ENCODE assay signal across 18 cellular contexts in the genomic region with DNA sequence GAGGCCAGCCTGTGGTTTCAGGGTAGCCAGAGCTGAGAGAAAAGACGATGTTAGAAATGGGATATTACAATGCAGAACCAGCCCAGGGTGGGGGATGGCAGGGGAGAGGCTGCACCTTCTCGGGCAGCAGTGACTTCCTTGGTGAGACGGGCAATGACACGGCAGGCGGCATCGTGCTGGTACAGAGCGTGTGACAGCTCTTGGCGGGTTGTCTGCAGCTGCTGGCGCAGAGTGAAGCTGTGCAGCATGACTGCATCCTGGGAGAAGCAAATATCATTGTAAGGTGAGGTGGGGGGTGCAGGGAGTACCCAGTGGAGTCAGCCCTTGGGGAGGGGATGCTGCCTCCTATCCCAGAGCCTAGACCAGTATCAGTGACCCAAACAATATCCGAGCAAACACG. TPM values are rescaled to one million over a fixed set of nuclear protein-coding genes. Genes with fewer than 3 reads are reported as not detected.
DNase-seq lines count a peak whose midpoint lies in the region; ATAC-seq and TF ChIP-seq lines count a peak whose summit lies in the region.
"Had no signal": no experiment of that assay in that cellular context is flagged by ENCODE, and none has a peak within 500 bp of the region (broad histone marks: within the 10 kb centered on the region; RNA-seq: fewer than 3 reads in every experiment).

No MANE protein-coding gene starts in this region.

- peak overlapping the region; percentile 97 for H3K27ac Mint-ChIP-seq in activated T-cell treated with anti-CD3 and anti-CD28 coated beads, Interleukin-2, amount 50 U/mL, for 24 hours
- peak overlapping the region in 4 of 7 donors; percentile 30 to 66 (median 50) for H3K27ac Mint-ChIP-seq in CD4-positive, alpha-beta memory T cell
- peak overlapping the region; percentile 30 for H3K27ac Mint-ChIP-seq in central memory CD8-positive, alpha-beta T cell (ENCODE audit: low read depth)
- H3K27ac Mint-ChIP-seq in stimulated activated naive CD8-positive, alpha-beta T cell treated with anti-CD3 and anti-CD28 coated beads, Interleukin-15, amount 100 ng/mL, for 72 hours = peak overlapping the region; percentile 4 to 69
- H3K27ac Mint-ChIP-seq in Calu3 (ENCODE audit: unreplicated experiment) = no peak overlapping the region

- no peak for DNase-seq in activated T-cell treated with anti-CD3 and anti-CD28 coated beads, Interleukin-2, amount 50 U/mL, for 24 hours
- DNase-seq in activated T-cell treated with anti-CD3 and anti-CD28 coated beads, Interleukin-2, amount 50 U/mL, for 4 hours = no peak
- DNase-seq in CD4-positive, alpha-beta memory T cell = no peak
- no peak for DNase-seq in central memory CD8-positive, alpha-beta T cell (ENCODE audit: low spot score in 2 of 2)
- DNase-seq in stimulated activated naive CD8-positive, alpha-beta T cell treated with anti-CD3 and anti-CD28 coated beads, Interleukin-15, amount 100 ng/mL, for 72 hours = no peak
- DNase-seq in kidney tubule cell (ENCODE audit: low spot score) = no peak
- no peak for DNase-seq in Calu3
- DNase-seq: DND-41, NCI-H1105 treated with DMSO at 0.1 percent for 48 hours, NCI-H1930, NCI-H345, NCI-H524 treated with DMSO at 0.1 percent for 48 hours, PC-3, RPMI8226 had no signal

- intact Hi-C loops in CD4-positive, alpha-beta memory T cell (cut with micrococcal nuclease) = no loop called here
- intact Hi-C loops in Calu3 (cut with micrococcal nuclease; ENCODE audit: unreplicated experiment) = no loop called here

- H3K27ac ChIP-seq in CD4-positive, alpha-beta memory T cell (ENCODE audit: low read depth, low read length) = no peak overlapping the region

- BruUV-seq in Calu3 (replicated peaks; lab: Mats Ljungman, UMichigan) = no TSS peak

- no peaks in the 10 kb centered on the region for H3K27me3 Mint-ChIP-seq in activated T-cell treated with anti-CD3 and anti-CD28 coated beads, Interleukin-2, amount 50 U/mL, for 24 hours
- H3K27me3 Mint-ChIP-seq in activated T-cell treated with anti-CD3 and anti-CD28 coated beads, Interleukin-2, amount 50 U/mL, for 4 hours (ENCODE audit: low read depth) = no peaks in the 10 kb centered on the region
- H3K27me3 Mint-ChIP-seq in CD4-positive, alpha-beta memory T cell = no peaks in the 10 kb centered on the region
- H3K27me3 Mint-ChIP-seq in central memory CD8-positive, alpha-beta T cell = no peaks in the 10 kb centered on the region
- H3K27me3 Mint-ChIP-seq in stimulated activated naive CD8-positive, alpha-beta T cell treated with anti-CD3 and anti-CD28 coated beads, Interleukin-15, amount 100 ng/mL, for 72 hours = no peaks in the 10 kb centered on the region
- peaks cover 1% of the 10 kb centered on the region for H3K27me3 Mint-ChIP-seq in Calu3 (ENCODE audit: unreplicated experiment)

- no peak overlapping the region for H3K4me3 Mint-ChIP-seq in activated T-cell treated with anti-CD3 and anti-CD28 coated beads, Interleukin-2, amount 50 U/mL, for 24 hours
- H3K4me3 Mint-ChIP-seq in activated T-cell treated with anti-CD3 and anti-CD28 coated beads, Interleukin-2, amount 50 U/mL, for 4 hours = no peak overlapping the region
- H3K4me3 Mint-ChIP-seq in CD4-positive, alpha-beta memory T cell = peak overlapping the region in 2 of 8 donors; percentile 13 to 59
- H3K4me3 Mint-ChIP-seq in central memory CD8-positive, alpha-beta T cell = no peak overlapping the region
- H3K4me3 Mint-ChIP-seq in stimulated activated naive CD8-positive, alpha-beta T cell treated with anti-CD3 and anti-CD28 coated beads, Interleukin-15, amount 100 ng/mL, for 72 hours = no peak overlapping the region
- H3K4me3 Mint-ChIP-seq in Calu3 (ENCODE audit: low read depth, unreplicated experiment) = no peak overlapping the region

- no peaks in the 10 kb centered on the region for H3K9me3 ChIP-seq in CD4-positive, alpha-beta memory T cell (ENCODE audit: control insufficient read depth in 1 of 2, low read length in 2 of 2)

- H3K4me1 ChIP-seq in CD4-positive, alpha-beta memory T cell (ENCODE audit: insufficient read depth, low read length) = peaks cover 33% of the 10 kb centered on the region

- ATAC-seq in activated T-cell treated with anti-CD3 and anti-CD28 coated beads, Interleukin-2, amount 50 U/mL, for 4 hours = no peak
- ATAC-seq in central memory CD8-positive, alpha-beta T cell (replicated peaks; ENCODE audit: extremely low read depth, poor library complexity, severe bottlenecking) = no peak
- no peak for ATAC-seq in stimulated activated naive CD8-positive, alpha-beta T cell treated with anti-CD3 and anti-CD28 coated beads, Interleukin-15, amount 100 ng/mL, for 72 hours
- no peak for ATAC-seq in GM21737 (IDR thresholded peaks at IDR 0.05; ENCODE audit: unreplicated experiment)
- ATAC-seq: PC-3 had no signal

- H3K4me1 Mint-ChIP-seq in activated T-cell treated with anti-CD3 and anti-CD28 coated beads, Interleukin-2, amount 50 U/mL, for 24 hours (ENCODE audit: low read depth) = peaks cover 44% of the 10 kb centered on the region
- peaks cover 35% of the 10 kb centered on the region for H3K4me1 Mint-ChIP-seq in activated T-cell treated with anti-CD3 and anti-CD28 coated beads, Interleukin-2, amount 50 U/mL, for 4 hours (ENCODE audit: low read depth)
- H3K4me1 Mint-ChIP-seq in CD4-positive, alpha-beta memory T cell = peaks cover 17 to 44% (median 33%) of the 10 kb centered on the region in 4 donors
- peaks cover 35% of the 10 kb centered on the region for H3K4me1 Mint-ChIP-seq in central memory CD8-positive, alpha-beta T cell
- peaks cover 50% of the 10 kb centered on the region for H3K4me1 Mint-ChIP-seq in stimulated activated naive CD8-positive, alpha-beta T cell treated with anti-CD3 and anti-CD28 coated beads, Interleukin-15, amount 100 ng/mL, for 72 hours
- peaks cover 21% of the 10 kb centered on the region for H3K4me1 Mint-ChIP-seq in Calu3 (ENCODE audit: low read depth, unreplicated experiment)

- no peak for TF ChIP-seq CTCF in Calu3 (IDR thresholded peaks at IDR 0.05; ENCODE audit: unreplicated experiment)

- peaks cover 50% of the 10 kb centered on the region for H3K36me3 ChIP-seq in CD4-positive, alpha-beta memory T cell (ENCODE audit: insufficient read depth, low read length)

- H3K27me3 ChIP-seq in CD4-positive, alpha-beta memory T cell (ENCODE audit: insufficient read depth, low read length) = no peaks in the 10 kb centered on the region

- POLR2A ChIA-PET in CD4-positive, alpha-beta memory T cell (lab: Charles Lee; ENCODE audit: partially characterized antibody) = interaction anchor here (1.4 to 7.9 kb wide), 2 partner anchors 12 to 15 kb away, joined by 3 to 111 read pairs; a partner anchor contains a TSS

- CTCF ChIA-PET in CD4-positive, alpha-beta memory T cell (lab: Charles Lee; ENCODE audit: partially characterized antibody) = interaction anchor here (1.2 to 9.7 kb wide), 3 partner anchors 11 to 71 kb away, joined by 3 to 117 read pairs (median 21); a partner anchor contains a TSS
- CTCF ChIA-PET in Calu3 (lab: Charles Lee) = no interaction called here

- no peak overlapping the region for H3K4me3 ChIP-seq in CD4-positive, alpha-beta memory T cell (ENCODE audit: low read length in 2 of 2)

- H3K36me3 Mint-ChIP-seq in activated T-cell treated with anti-CD3 and anti-CD28 coated beads, Interleukin-2, amount 50 U/mL, for 24 hours (ENCODE audit: low read depth) = peaks cover 86% of the 10 kb centered on the region
- H3K36me3 Mint-ChIP-seq in activated T-cell treated with anti-CD3 and anti-CD28 coated beads, Interleukin-2, amount 50 U/mL, for 4 hours (ENCODE audit: insufficient read depth) = peaks cover 40% of the 10 kb centered on the region
- peaks cover 35 to 75% of the 10 kb centered on the region in 2 donors for H3K36me3 Mint-ChIP-seq in CD4-positive, alpha-beta memory T cell
- H3K36me3 Mint-ChIP-seq in central memory CD8-positive, alpha-beta T cell (ENCODE audit: insufficient read depth) = peaks cover 47% of the 10 kb centered on the region
- H3K36me3 Mint-ChIP-seq in Calu3 (ENCODE audit: insufficient read depth, unreplicated experiment) = peaks cover 53% of the 10 kb centered on the region

- H3K9me3 Mint-ChIP-seq in activated T-cell treated with anti-CD3 and anti-CD28 coated beads, Interleukin-2, amount 50 U/mL, for 24 hours = no peaks in the 10 kb centered on the region
- H3K9me3 Mint-ChIP-seq in activated T-cell treated with anti-CD3 and anti-CD28 coated beads, Interleukin-2, amount 50 U/mL, for 4 hours = no peaks in the 10 kb centered on the region
- no peaks in the 10 kb centered on the region for H3K9me3 Mint-ChIP-seq in CD4-positive, alpha-beta memory T cell
- H3K9me3 Mint-ChIP-seq in central memory CD8-positive, alpha-beta T cell = no peaks in the 10 kb centered on the region
- no peaks in the 10 kb centered on the region for H3K9me3 Mint-ChIP-seq in stimulated activated naive CD8-positive, alpha-beta T cell treated with anti-CD3 and anti-CD28 coated beads, Interleukin-15, amount 100 ng/mL, for 72 hours
- H3K9me3 Mint-ChIP-seq in Calu3 (ENCODE audit: low read depth, unreplicated experiment) = no peaks in the 10 kb centered on the region

RNA-seq across cellular contexts. Expression of a gene that starts 3.8 kb away (rescaled TPM):
- total RNA-seq in activated T-cell treated with anti-CD3 and anti-CD28 coated beads, Interleukin-2, amount 50 U/mL, for 4 hours = 100 to 1,000 TPM; 297 to 335 (median 311) TPM
- 10 to 100 TPM; 97.4 to 99.2 TPM for total RNA-seq in CD4-positive, alpha-beta memory T cell
- 10 to 100 TPM; 10.8 to 17.1 TPM for polyA plus RNA-seq in CD4-positive, alpha-beta memory T cell
- 128 and 129 TPM in 2 replicates for total RNA-seq in Calu3 (2022)

RNA-seq across cellular contexts. Expression of a gene that starts 11.3 kb away (rescaled TPM):
- 100 to 1,000 TPM; 184 to 216 (median 204) TPM for total RNA-seq in activated T-cell treated with anti-CD3 and anti-CD28 coated beads, Interleukin-2, amount 50 U/mL, for 4 hours
- total RNA-seq in CD4-positive, alpha-beta memory T cell = 10 to 100 TPM; 66.9 to 68.0 TPM
- 100 to 1,000 TPM; 195 to 333 TPM for polyA plus RNA-seq in CD4-positive, alpha-beta memory T cell
- 71.2 and 78.1 TPM in 2 replicates for total RNA-seq in Calu3 (2022)

RNA-seq across cellular contexts. Expression of a gene that starts 21.6 kb away (rescaled TPM):
- 1 to 10 TPM in 2 of 3 donors, under 1 TPM in 1; 0.84 to 1.4 (median 1.4) TPM for total RNA-seq in activated T-cell treated with anti-CD3 and anti-CD28 coated beads, Interleukin-2, amount 50 U/mL, for 4 hours
- under 1 TPM; 0.78 to 0.93 TPM for total RNA-seq in CD4-positive, alpha-beta memory T cell
- polyA plus RNA-seq in CD4-positive, alpha-beta memory T cell = not detected
- 105 and 116 TPM in 2 replicates for total RNA-seq in Calu3 (2022)

RNA-seq across cellular contexts. Expression of a gene that starts 35.3 kb away (rescaled TPM):
- total RNA-seq in activated T-cell treated with anti-CD3 and anti-CD28 coated beads, Interleukin-2, amount 50 U/mL, for 4 hours = not detected
- total RNA-seq in CD4-positive, alpha-beta memory T cell = under 1 TPM; 0.33 to 0.41 TPM
- under 1 TPM in 1 of 2 donors, not detected in 1; 0.50 TPM for polyA plus RNA-seq in CD4-positive, alpha-beta memory T cell
- not detected in 2 replicates for total RNA-seq in Calu3 (2022)
- total RNA-seq: G401, H1, PC-3 had no signal
- polyA plus RNA-seq: H1 had no signal

RNA-seq across cellular contexts. Expression of a gene that starts 46.9 kb away (rescaled TPM):
- under 1 TPM; 0.23 to 0.45 (median 0.35) TPM for total RNA-seq in activated T-cell treated with anti-CD3 and anti-CD28 coated beads, Interleukin-2, amount 50 U/mL, for 4 hours
- 1 to 10 TPM; 3.6 TPM for total RNA-seq in CD4-positive, alpha-beta memory T cell
- polyA plus RNA-seq in CD4-positive, alpha-beta memory T cell = 1 to 10 TPM; 1.9 to 3.5 TPM
- total RNA-seq in Calu3 (2022) = 0.29 and 0.31 TPM in 2 replicates
- total RNA-seq: G401, H1, LHCN-M2, PC-3 had no signal

Comparison
In these comparisons a context has a peak if more than half of its experiments do, and no peak if none do; other contexts are left out.
1. RNA of a gene that starts 21.6 kb away (total RNA-seq): 105 to 116 TPM in Calu3; 0.84 to 1.4 TPM in activated T-cell treated with anti-CD3 and anti-CD28 coated beads, Interleukin-2, amount 50 U/mL, for 4 hours and 0.78 to 0.93 TPM in CD4-positive, alpha-beta memory T cell; every median in the first group is over 10 times any median in the second.